Comparison of ENCODE assay signal across 26 cellular contexts in genomic region chr9:130921483-130921806, GRCh38. TPM values are rescaled to one million over a fixed set of nuclear protein-coding genes. Genes with fewer than 3 reads are reported as not detected.
"Had no signal": no experiment of that assay in that cellular context is flagged by ENCODE, and none has a peak within 500 bp of the region (broad histone marks: within the 10 kb centered on the region; RNA-seq: fewer than 3 reads in every experiment).

No MANE protein-coding gene starts in this region.

- H3K27ac ChIP-seq: SK-N-MC, VCaP had no signal

- H3K9me3 Mint-ChIP-seq: activated naive CD4-positive, alpha-beta T cell treated with anti-CD3 and anti-CD28 coated beads, Interleukin-2, amount 50 U/mL, for 24 hours had no signal

- H3K27ac Mint-ChIP-seq: activated CD4-positive, alpha-beta T cell treated with anti-CD3 and anti-CD28 coated beads for 36 hours; activated CD8-positive, alpha-beta T cell treated with anti-CD3 and anti-CD28 coated beads, Interleukin-2, amount 10 ng/mL, durations not matched to agents 7 days and 5 days; activated naive CD4-positive, alpha-beta T cell treated with anti-CD3 and anti-CD28 coated beads, Interleukin-2, amount 50 U/mL, for 24 hours had no signal

- H3K4me3 ChIP-seq: SK-N-MC had no signal

- H3K27me3 Mint-ChIP-seq: activated naive CD4-positive, alpha-beta T cell treated with anti-CD3 and anti-CD28 coated beads, Interleukin-2, amount 50 U/mL, for 24 hours had no signal

- DNase-seq: activated CD4-positive, alpha-beta T cell treated with anti-CD3 and anti-CD28 coated beads for 36 hours; activated CD8-positive, alpha-beta memory T cell treated with anti-CD3 and anti-CD28 coated beads, Interleukin-2, amount 50 U/mL, for 48 hours; activated CD8-positive, alpha-beta T cell treated with anti-CD3 and anti-CD28 coated beads, Interleukin-2, amount 10 ng/mL, durations not matched to agents 7 days and 5 days; activated naive CD4-positive, alpha-beta T cell; activated T-cell treated with anti-CD3 and anti-CD28 coated beads, Interleukin-2, amount 50 U/mL, for 1 hour; aorta; central memory CD4-positive, alpha-beta T cell; MM.1S; NCI-H1105 treated with DMSO at 0.1 percent for 48 hours; NCI-H1436 treated with DMSO at 0.1 percent for 48 hours; NCI-H187 treated with DMSO at 0.1 percent for 48 hours; NCI-H2171 treated with DMSO at 0.1 percent for 48 hours; NCI-H226; NCI-H510A; NCI-H526 treated with DMSO at 0.1 percent for 48 hours; NCI-H82; OCI-M1; RPMI8226; T-helper 1 cell had no signal

- H3K36me3 Mint-ChIP-seq: activated naive CD4-positive, alpha-beta T cell treated with anti-CD3 and anti-CD28 coated beads, Interleukin-2, amount 50 U/mL, for 24 hours had no signal

- H3K4me1 Mint-ChIP-seq: activated CD4-positive, alpha-beta T cell treated with anti-CD3 and anti-CD28 coated beads for 36 hours; activated naive CD4-positive, alpha-beta T cell treated with anti-CD3 and anti-CD28 coated beads, Interleukin-2, amount 50 U/mL, for 24 hours had no signal

- ATAC-seq: activated CD4-positive, alpha-beta T cell treated with anti-CD3 and anti-CD28 coated beads for 36 hours; activated CD8-positive, alpha-beta T cell treated with anti-CD3 and anti-CD28 coated beads, Interleukin-2, amount 10 ng/mL, durations not matched to agents 7 days and 5 days; Panc1; Right ventricle myocardium inferior had no signal

- H3K4me3 Mint-ChIP-seq: activated CD4-positive, alpha-beta T cell treated with anti-CD3 and anti-CD28 coated beads for 36 hours; activated CD8-positive, alpha-beta T cell treated with anti-CD3 and anti-CD28 coated beads, Interleukin-2, amount 10 ng/mL, durations not matched to agents 7 days and 5 days; activated naive CD4-positive, alpha-beta T cell treated with anti-CD3 and anti-CD28 coated beads, Interleukin-2, amount 50 U/mL, for 24 hours had no signal

RNA-seq across cellular contexts. Expression of gene FIBCD1, which starts 17.6 kb away (rescaled TPM):
- total RNA-seq: activated CD4-positive, alpha-beta T cell treated with anti-CD3 and anti-CD28 coated beads for 36 hours; activated CD8-positive, alpha-beta T cell treated with anti-CD3 and anti-CD28 coated beads, Interleukin-2, amount 10 ng/mL, durations not matched to agents 7 days and 5 days; aorta; T-helper 2 cell treated with Interferon-gamma antibody and Interleukin-4, amounts not matched to agents 100 ng/mL and 5 ng/mL, for 36 hours had no signal

RNA-seq across cellular contexts. Expression of gene QRFP, which starts 24.8 kb away (rescaled TPM):
- total RNA-seq: activated CD4-positive, alpha-beta T cell treated with anti-CD3 and anti-CD28 coated beads for 36 hours; activated CD8-positive, alpha-beta T cell treated with anti-CD3 and anti-CD28 coated beads, Interleukin-2, amount 10 ng/mL, durations not matched to agents 7 days and 5 days; aorta; bronchial epithelial cell; Right ventricle myocardium inferior; T-helper 2 cell treated with Interferon-gamma antibody and Interleukin-4, amounts not matched to agents 100 ng/mL and 5 ng/mL, for 36 hours had no signal
- polyA plus RNA-seq: aorta had no signal
